ENCODE assay signal across 18 cellular contexts in genomic region chr4:170229021-170229420, GRCh38.
"Had no signal": no experiment of that assay in that cellular context is flagged by ENCODE, and none has a peak within 500 bp of the region (broad histone marks: within the 10 kb centered on the region; RNA-seq: fewer than 3 reads in every experiment).

No MANE protein-coding gene starts in this region.

- H3K27me3 ChIP-seq: sigmoid colon, spleen, upper lobe of left lung had no signal

- H3K27me3 Mint-ChIP-seq: activated B cell treated with CpG ODN at 0.5 μM for 24 hours; dendritic cell treated with granulocyte-macrophage colony-stimulating factor and Interleukin-4, amounts not matched to agents 40 ng/mL and 50 ng/mL, for 4 days; stimulated activated naive CD8-positive, alpha-beta T cell treated with anti-CD3 and anti-CD28 coated beads, Interleukin-15, Interleukin-2, amounts not matched to agents 100 ng/mL and 50 ng/mL, for 24 hours had no signal

- H3K9me3 ChIP-seq: sigmoid colon, spleen, upper lobe of left lung had no signal

- H3K4me3 Mint-ChIP-seq: activated B cell treated with CpG ODN at 0.5 μM for 24 hours; activated CD8-positive, alpha-beta T cell treated with anti-CD3 and anti-CD28 coated beads, Interleukin-2, amount 10 ng/mL, durations not matched to agents 7 days and 5 days; activated T-cell treated with anti-CD3 and anti-CD28 coated beads, Interleukin-2, amount 50 U/mL, for 72 hours; dendritic cell treated with granulocyte-macrophage colony-stimulating factor and Interleukin-4, amounts not matched to agents 40 ng/mL and 50 ng/mL, for 4 days; stimulated activated naive CD8-positive, alpha-beta T cell treated with anti-CD3 and anti-CD28 coated beads, Interleukin-15, Interleukin-2, amounts not matched to agents 100 ng/mL and 50 ng/mL, for 24 hours; T-helper 2 cell treated with Interferon-gamma antibody and Interleukin-4, amounts not matched to agents 5 μg/mL and 100 μg/mL, for 36 hours had no signal

- H3K9me3 Mint-ChIP-seq: activated B cell treated with CpG ODN at 0.5 μM for 24 hours; activated T-cell treated with anti-CD3 and anti-CD28 coated beads, Interleukin-2, amount 50 U/mL, for 72 hours; stimulated activated naive CD8-positive, alpha-beta T cell treated with anti-CD3 and anti-CD28 coated beads, Interleukin-15, Interleukin-2, amounts not matched to agents 100 ng/mL and 50 ng/mL, for 24 hours; T-helper 2 cell treated with Interferon-gamma antibody and Interleukin-4, amounts not matched to agents 5 μg/mL and 100 μg/mL, for 36 hours had no signal

- H3K36me3 ChIP-seq: sigmoid colon, spleen, upper lobe of left lung had no signal

- H3K27ac Mint-ChIP-seq: activated B cell treated with CpG ODN at 0.5 μM for 24 hours; activated CD8-positive, alpha-beta T cell treated with anti-CD3 and anti-CD28 coated beads, Interleukin-2, amount 10 ng/mL, durations not matched to agents 7 days and 5 days; activated T-cell treated with anti-CD3 and anti-CD28 coated beads, Interleukin-2, amount 50 U/mL, for 72 hours; dendritic cell treated with granulocyte-macrophage colony-stimulating factor and Interleukin-4, amounts not matched to agents 40 ng/mL and 50 ng/mL, for 4 days; stimulated activated naive CD8-positive, alpha-beta T cell treated with anti-CD3 and anti-CD28 coated beads, Interleukin-15, Interleukin-2, amounts not matched to agents 100 ng/mL and 50 ng/mL, for 24 hours; T-helper 2 cell treated with Interferon-gamma antibody and Interleukin-4, amounts not matched to agents 5 μg/mL and 100 μg/mL, for 36 hours had no signal

- H3K4me1 ChIP-seq: sigmoid colon, spleen, upper lobe of left lung had no signal

- H3K4me3 ChIP-seq: sigmoid colon, spleen, upper lobe of left lung had no signal

- DNase-seq: activated B cell treated with CpG ODN at 0.5 μM for 24 hours; activated CD4-positive, alpha-beta T cell treated with anti-CD3 and anti-CD28 coated beads for 48 hours; activated CD8-positive, alpha-beta memory T cell treated with anti-CD3 and anti-CD28 coated beads, Interleukin-2, amount 50 U/mL, for 48 hours; activated CD8-positive, alpha-beta T cell treated with anti-CD3 and anti-CD28 coated beads, Interleukin-2, amount 10 ng/mL, durations not matched to agents 7 days and 5 days; activated naive CD4-positive, alpha-beta T cell treated with Interleukin-2 at 50 U/mL for 16 hours; activated T-cell treated with anti-CD3 and anti-CD28 coated beads, Interleukin-2, amount 50 U/mL, for 72 hours; anterior cingulate cortex; cerebellar nuclear complex; effector memory CD4-positive, alpha-beta T cell; hippocampal formation; kidney glomerular epithelial cell; sigmoid colon; spleen; SW 1271; upper lobe of left lung had no signal
